In the genomic region with DNA sequence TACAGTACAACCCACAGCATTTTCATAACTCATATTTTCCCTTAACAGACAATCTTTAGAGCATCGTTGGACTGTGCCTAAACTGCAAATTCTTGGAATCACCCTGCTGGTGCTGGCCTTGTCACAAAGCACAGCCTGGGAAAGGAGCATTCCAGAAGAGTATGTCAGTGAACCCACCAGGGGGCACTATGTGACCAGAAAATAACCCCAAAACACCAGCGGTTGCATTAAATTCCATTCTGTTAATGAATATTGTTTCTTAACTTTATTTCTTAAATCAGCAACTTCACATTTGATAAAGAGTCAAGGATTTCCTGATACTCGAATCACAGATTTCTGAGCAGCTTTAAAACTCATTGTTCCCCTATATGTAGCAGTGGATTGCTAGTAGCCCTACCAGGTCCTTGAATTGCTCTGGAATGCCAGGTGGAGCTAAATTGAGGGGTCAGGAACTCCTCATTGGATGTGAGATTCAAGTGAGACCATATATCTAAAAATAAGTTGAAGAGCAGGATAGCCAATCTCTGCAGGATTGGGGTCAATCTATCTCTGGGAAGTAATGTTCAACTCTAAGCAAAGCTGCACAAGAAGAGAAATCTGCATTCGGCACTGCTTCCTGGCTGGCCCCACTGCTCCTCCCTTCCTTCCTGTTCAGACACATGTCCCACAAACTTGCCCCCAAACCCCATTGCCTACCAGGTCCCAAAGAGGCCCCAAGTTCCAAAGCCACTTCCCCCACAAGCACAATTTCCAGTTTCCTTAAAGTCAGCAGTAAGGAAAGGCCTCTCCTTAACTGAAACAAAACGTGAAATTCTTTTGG, we compare ENCODE assay signal across 9 cellular contexts. TPM values are rescaled to one million over a fixed set of nuclear protein-coding genes. Genes with fewer than 3 reads are reported as not detected.
A peak's percentile ranks its signal among the peaks of the same experiment; 100 is the strongest.
DNase-seq lines count a peak whose midpoint lies in the region; TF ChIP-seq lines count a peak whose summit lies in the region.
"Had no signal": no experiment of that assay in that cellular context is flagged by ENCODE, and none has a peak within 500 bp of the region (broad histone marks: within the 10 kb centered on the region; RNA-seq: fewer than 3 reads in every experiment).

No MANE protein-coding gene starts in this region.

- intact Hi-C loops in CD14-positive monocyte (cut with micrococcal nuclease): loop anchor here (2.0 to 5.0 kb wide), 3 partner anchors 224 to 257 kb away; no protein-coding TSS in a partner anchor

- H3K27me3 Mint-ChIP-seq in CD14-positive monocyte (ENCODE audit: low read depth in 3 of 3): peaks cover 2 to 6% (median 3%) of the 10 kb centered on the region in 3 donors
- H3K27me3 Mint-ChIP-seq in activated CD4-positive, alpha-beta memory T cell treated with anti-CD3 and anti-CD28 coated beads, Interleukin-2, amount 10 ng/mL, durations not matched to agents 7 days and 5 days: no peaks in the 10 kb centered on the region

- no peak overlapping the region for H3K23ac ChIP-seq in mesendoderm (ENCODE audit: low read length)

- no peaks in the 10 kb centered on the region for H3K9me3 ChIP-seq in HAP-1

- H3K9me3 Mint-ChIP-seq in CD14-positive monocyte: peaks cover 0 to under 1% (median 0%) of the 10 kb centered on the region in 7 donors
- H3K9me3 Mint-ChIP-seq in activated CD4-positive, alpha-beta memory T cell treated with anti-CD3 and anti-CD28 coated beads, Interleukin-2, amount 10 ng/mL, durations not matched to agents 7 days and 5 days: no peaks in the 10 kb centered on the region
- H3K9me3 Mint-ChIP-seq: IgD-negative memory B cell had no signal

- peak overlapping the region; percentile 38 for H3K56ac ChIP-seq in mesendoderm (ENCODE audit: low read length)

- H2BK5ac ChIP-seq in mesendoderm (ENCODE audit: low read length): no peak overlapping the region

- no peak overlapping the region for H3K18ac ChIP-seq in mesendoderm (ENCODE audit: low read length)

- H3K79me1 ChIP-seq in mesendoderm (ENCODE audit: low read length): no peaks in the 10 kb centered on the region

- H3K27ac Mint-ChIP-seq in CD14-positive monocyte: peak overlapping the region in 2 of 7 donors; percentile 25 to 56
- H3K27ac Mint-ChIP-seq in activated CD4-positive, alpha-beta memory T cell treated with anti-CD3 and anti-CD28 coated beads, Interleukin-2, amount 10 ng/mL, durations not matched to agents 7 days and 5 days: peak overlapping the region; percentile 42

- H3K36me3 Mint-ChIP-seq in CD14-positive monocyte: no peaks in the 10 kb centered on the region
- H3K36me3 Mint-ChIP-seq in activated CD4-positive, alpha-beta memory T cell treated with anti-CD3 and anti-CD28 coated beads, Interleukin-2, amount 10 ng/mL, durations not matched to agents 7 days and 5 days (ENCODE audit: low read depth): no peaks in the 10 kb centered on the region

- no peak overlapping the region for H4K8ac ChIP-seq in mesendoderm (ENCODE audit: low read depth, low read length)

- H3K4me1 ChIP-seq in HAP-1 (no peaks in the 10 kb centered on the region), mesendoderm (ENCODE audit: control insufficient read depth, low read depth, low read length) (no peaks in the 10 kb centered on the region)

- no CpG with 5 or more reads among the region's 5 CpGs for WGBS in mesendoderm (ENCODE audit: extremely low coverage, insufficient coverage, low lambda C conversion rate)

- no peak for DNase-seq in CD14-positive monocyte (ENCODE audit: low spot score)
- DNase-seq in HAP-1 (ENCODE audit: low spot score in 2 of 2): peak; percentile 63 to 77
- DNase-seq in NCI-H82 (lab: John Stamatoyannopoulos, UW): peak; percentile 87
- DNase-seq in activated CD4-positive, alpha-beta memory T cell treated with anti-CD3 and anti-CD28 coated beads, Interleukin-2, amount 10 ng/mL, durations not matched to agents 7 days and 5 days: peak; percentile 65
- peak; percentile 51 for DNase-seq in effector CD8-positive, alpha-beta T cell (lab: John Stamatoyannopoulos, UW)
- DNase-seq in mesendoderm: peak; percentile 75
- peak; percentile 21 to 41 for DNase-seq in stimulated activated CD8-positive, alpha-beta memory T cell treated with anti-CD3 and anti-CD28 coated beads, Interleukin-7, amount 100 ng/mL, for 1 hour (ENCODE audit: low read depth in 2 of 2)
- DNase-seq in NCI-H226: no peak

- H3K27me3 ChIP-seq in HAP-1 (ENCODE audit: low read depth): no peaks in the 10 kb centered on the region
- H3K27me3 ChIP-seq in mesendoderm (ENCODE audit: insufficient read depth, low read length, poor library complexity): no peaks in the 10 kb centered on the region

- TF ChIP-seq CTCF in CD14-positive monocyte (IDR thresholded peaks at IDR 0.05): peak; percentile 85

- H3K4me2 ChIP-seq in mesendoderm (ENCODE audit: low read length): no peak overlapping the region

- in situ Hi-C loops in HAP-1 (cut with MboI; ENCODE audit: low sequenced_read_pairs): loop anchor here (10.0 to 25.0 kb wide), 2 partner anchors 227 to 1054 kb away; no protein-coding TSS in a partner anchor

- no peaks in the 10 kb centered on the region for H3K36me3 ChIP-seq in HAP-1 (replicated peaks)
- H3K36me3 ChIP-seq in mesendoderm (ENCODE audit: control insufficient read depth, insufficient read depth, low read length): no peaks in the 10 kb centered on the region

- H2AK5ac ChIP-seq in mesendoderm (ENCODE audit: low read length): no peak overlapping the region

- H3K4ac ChIP-seq in mesendoderm (ENCODE audit: low read depth, low read length): no peak overlapping the region

- H3K4me3 Mint-ChIP-seq in CD14-positive monocyte: no peak overlapping the region
- H3K4me3 Mint-ChIP-seq in activated CD4-positive, alpha-beta memory T cell treated with anti-CD3 and anti-CD28 coated beads, Interleukin-2, amount 10 ng/mL, durations not matched to agents 7 days and 5 days: no peak overlapping the region
- H3K4me3 Mint-ChIP-seq: IgD-negative memory B cell had no signal

- CTCF ChIA-PET in activated CD4-positive, alpha-beta memory T cell treated with anti-CD3 and anti-CD28 coated beads, Interleukin-2, amount 10 ng/mL, durations not matched to agents 7 days and 5 days (lab: Charles Lee): interaction anchor here (0.7 to 8.1 kb wide), 23 partner anchors 10 to 590 kb away, joined by 3 to 145 read pairs (median 5); partner anchors contain the start of gene RAB4A

- no peak overlapping the region for H2BK15ac ChIP-seq in mesendoderm (replicated peaks; ENCODE audit: low read depth)

- POLR2A ChIA-PET in activated CD4-positive, alpha-beta memory T cell treated with anti-CD3 and anti-CD28 coated beads, Interleukin-2, amount 10 ng/mL, durations not matched to agents 7 days and 5 days (lab: Charles Lee): interaction anchor here (0.7 to 1.4 kb wide), 4 partner anchors 11 to 251 kb away, joined by 3 to 6 read pairs (median 4); partner anchors contain the start of gene NUP133

- no peak overlapping the region for H3K9ac ChIP-seq in mesendoderm (ENCODE audit: low read length)

- peaks cover 19% of the 10 kb centered on the region for H3K4me1 Mint-ChIP-seq in CD14-positive monocyte
- peaks cover 29% of the 10 kb centered on the region for H3K4me1 Mint-ChIP-seq in activated CD4-positive, alpha-beta memory T cell treated with anti-CD3 and anti-CD28 coated beads, Interleukin-2, amount 10 ng/mL, durations not matched to agents 7 days and 5 days

- no peak overlapping the region for H4K5ac ChIP-seq in mesendoderm (ENCODE audit: low read length)

- no peaks in the 10 kb centered on the region for H3K79me2 ChIP-seq in mesendoderm (ENCODE audit: control insufficient read depth, insufficient read depth, low read length)

- H3K4me3 ChIP-seq in HAP-1: no peak overlapping the region
- no peak overlapping the region for H3K4me3 ChIP-seq in mesendoderm (ENCODE audit: low read length)

- no peak overlapping the region for H2BK120ac ChIP-seq in mesendoderm (ENCODE audit: low read depth, low read length)

- no peak overlapping the region for H3K27ac ChIP-seq in mesendoderm (ENCODE audit: low read depth, low read length)

RNA-seq across cellular contexts. Expression of gene RAB4A, which starts 12.7 kb away (rescaled TPM):
- 10 to 100 TPM; 34.5 to 34.8 TPM for polyA plus RNA-seq in CD14-positive monocyte
- total RNA-seq in activated CD4-positive, alpha-beta memory T cell treated with anti-CD3 and anti-CD28 coated beads, Interleukin-2, amount 10 ng/mL, durations not matched to agents 7 days and 5 days: 10 to 100 TPM; 30.9 to 38.0 TPM
- 24.8 TPM for polyA plus RNA-seq in mesendoderm (2013, experiment 1 of 2)
- polyA plus RNA-seq in mesendoderm (2013, experiment 2 of 2): 24.2 TPM

Comparison
In these comparisons a context has a peak if more than half of its experiments do, and no peak if none do; other contexts are left out.
1. DNase-seq: peak in HAP-1 (2 of 2), NCI-H82 (single experiment), activated CD4-positive, alpha-beta memory T cell treated with anti-CD3 and anti-CD28 coated beads, Interleukin-2, amount 10 ng/mL, durations not matched to agents 7 days and 5 days (single experiment), effector CD8-positive, alpha-beta T cell (single experiment), mesendoderm (single experiment) and stimulated activated CD8-positive, alpha-beta memory T cell treated with anti-CD3 and anti-CD28 coated beads, Interleukin-7, amount 100 ng/mL, for 1 hour (2 of 2); none in CD14-positive monocyte (single experiment) and NCI-H226 (single experiment).